Comparison of ENCODE assay signal across 13 cellular contexts in the genomic region with DNA sequence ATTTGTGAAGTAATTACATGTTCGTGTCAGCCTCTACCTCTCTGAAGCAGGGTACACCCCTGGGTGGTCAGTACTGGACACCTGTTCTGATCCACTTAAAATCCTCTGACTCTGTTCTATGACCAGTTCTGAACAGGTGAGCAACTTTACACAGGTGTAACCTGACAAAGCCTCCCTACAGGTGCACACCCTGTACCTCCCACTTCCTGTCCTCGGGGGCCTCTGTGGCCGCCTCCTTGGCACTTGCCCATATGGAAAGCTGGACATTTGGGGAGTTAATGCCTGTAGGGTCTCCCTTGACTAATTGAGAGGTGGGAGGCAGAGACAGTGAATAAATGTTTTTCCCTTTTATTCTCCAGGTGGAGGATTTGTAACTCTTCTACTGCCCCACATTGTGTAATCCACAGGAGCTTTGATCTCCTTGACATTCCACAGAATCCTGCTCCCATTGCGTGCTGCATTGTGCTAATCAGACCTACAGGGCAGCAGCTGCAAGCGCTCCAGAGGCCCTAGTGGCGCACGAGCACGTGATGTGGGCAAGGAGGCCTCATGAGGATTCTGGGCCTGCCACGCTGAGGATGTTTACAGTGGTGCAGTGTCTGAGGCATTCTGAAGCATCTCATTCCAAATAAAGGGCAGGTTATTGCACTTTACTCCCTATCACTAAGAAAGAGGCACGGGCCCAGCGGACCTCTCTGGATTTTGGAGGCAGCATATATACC. TPM values are rescaled to one million over a fixed set of nuclear protein-coding genes. Genes with fewer than 3 reads are reported as not detected.
DNase-seq lines count a peak whose midpoint lies in the region; ATAC-seq and TF ChIP-seq lines count a peak whose summit lies in the region.
"Had no signal": no experiment of that assay in that cellular context is flagged by ENCODE, and none has a peak within 500 bp of the region (broad histone marks: within the 10 kb centered on the region; RNA-seq: fewer than 3 reads in every experiment).

No MANE protein-coding gene starts in this region.

- CTCF ChIA-PET in activated CD8-positive, alpha-beta memory T cell treated with anti-CD3 and anti-CD28 coated beads, Interleukin-2, amount 10 ng/mL, durations not matched to agents 7 days and 5 days (lab: Charles Lee): interaction anchor here (0.9 to 1.4 kb wide), 2 partner anchors 11 to 12 kb away, joined by 3 read pairs; no protein-coding TSS in a partner anchor

- H3K4me3 ChIP-seq in H7 (ENCODE audit: insufficient read depth, low read depth, low read length): no peak overlapping the region
- no peak overlapping the region for H3K4me3 ChIP-seq in ovary

- H3K36me3 Mint-ChIP-seq in activated CD8-positive, alpha-beta memory T cell treated with anti-CD3 and anti-CD28 coated beads, Interleukin-2, amount 10 ng/mL, durations not matched to agents 7 days and 5 days: no peaks in the 10 kb centered on the region

- peak; percentile 59 for DNase-seq in H7
- DNase-seq in NCI-H345 treated with DMSO at 0.1 percent for 48 hours (lab: John Stamatoyannopoulos, UW; ENCODE audit: unreplicated experiment): peak; percentile 82
- peak; percentile 18 for DNase-seq in fibroblast of peridontal ligament (ENCODE audit: extremely low read depth)
- peak in 3 of 5 donors; percentile 43 to 66 (median 53) for DNase-seq in ovary
- DNase-seq in T-helper 9 cell: no peak
- no peak for DNase-seq in activated CD8-positive, alpha-beta memory T cell treated with anti-CD3 and anti-CD28 coated beads, Interleukin-2, amount 10 ng/mL, durations not matched to agents 7 days and 5 days
- DNase-seq: activated CD4-positive, alpha-beta T cell treated with anti-CD3 and anti-CD28 coated beads, Interleukin-2, amount 50 U/mL, for 48 hours; PC-3; stimulated activated naive CD4-positive, alpha-beta T cell treated with Interleukin-2 at 50 U/mL for 16 hours had no signal

- no peaks in the 10 kb centered on the region for H3K4me1 Mint-ChIP-seq in activated CD8-positive, alpha-beta memory T cell treated with anti-CD3 and anti-CD28 coated beads, Interleukin-2, amount 10 ng/mL, durations not matched to agents 7 days and 5 days

- H3K4me3 Mint-ChIP-seq in activated CD8-positive, alpha-beta memory T cell treated with anti-CD3 and anti-CD28 coated beads, Interleukin-2, amount 10 ng/mL, durations not matched to agents 7 days and 5 days: no peak overlapping the region

- H3K27me3 Mint-ChIP-seq in activated CD8-positive, alpha-beta memory T cell treated with anti-CD3 and anti-CD28 coated beads, Interleukin-2, amount 10 ng/mL, durations not matched to agents 7 days and 5 days: peaks cover 35% of the 10 kb centered on the region

- H3K36me3 ChIP-seq in H7 (replicated peaks; ENCODE audit: control insufficient read depth, insufficient read depth, low read length) (peaks cover 8% of the 10 kb centered on the region), ovary (no peaks in the 10 kb centered on the region)

- TF ChIP-seq EP300 in ovary (IDR thresholded peaks at IDR 0.05): no peak

- no peak overlapping the region for H3K27ac Mint-ChIP-seq in activated CD8-positive, alpha-beta memory T cell treated with anti-CD3 and anti-CD28 coated beads, Interleukin-2, amount 10 ng/mL, durations not matched to agents 7 days and 5 days

- WGBS in ovary, 3 donors: 55 to 73% (median 62%) methylated on average over 11 of the region's 11 CpGs

- no peaks in the 10 kb centered on the region for H3K27me3 ChIP-seq in H7 (ENCODE audit: control insufficient read depth, insufficient read depth, low read length)
- H3K27me3 ChIP-seq in ovary: no peaks in the 10 kb centered on the region

- no peak for TF ChIP-seq POLR2A in ovary (IDR thresholded peaks at IDR 0.05)

- H3K9me3 Mint-ChIP-seq in activated CD8-positive, alpha-beta memory T cell treated with anti-CD3 and anti-CD28 coated beads, Interleukin-2, amount 10 ng/mL, durations not matched to agents 7 days and 5 days (ENCODE audit: low read depth): no peaks in the 10 kb centered on the region

- H3K9me3 ChIP-seq in ovary: no peaks in the 10 kb centered on the region

- intact Hi-C loops in ovary (cut with DNase I): no loop called here

- H3K27ac ChIP-seq in ovary: no peak overlapping the region

- peaks cover 1% of the 10 kb centered on the region for H3K4me1 ChIP-seq in ovary (ENCODE audit: insufficient read depth)

- no peak for TF ChIP-seq CTCF in ovary (IDR thresholded peaks at IDR 0.05)

- no peak for ATAC-seq in HG02840 (IDR thresholded peaks at IDR 0.05; ENCODE audit: low FRiP score, unreplicated experiment)
- no peak for ATAC-seq in activated CD8-positive, alpha-beta memory T cell treated with anti-CD3 and anti-CD28 coated beads, Interleukin-2, amount 10 ng/mL, durations not matched to agents 7 days and 5 days
- no peak for ATAC-seq in HG02852 (IDR thresholded peaks at IDR 0.05; ENCODE audit: unreplicated experiment)
- ATAC-seq: left lobe of liver, PC-3 had no signal

RNA-seq across cellular contexts. Expression of a gene that starts 45.8 kb away (rescaled TPM):
- total RNA-seq in H7 (2014; rRNA removed; shearing (Covaris generic)): not detected in 2 replicates
- total RNA-seq in ovary: 1 to 10 TPM in 3 of 7 donors, under 1 TPM in 4; 0.45 to 1.7 (median 0.69) TPM
- 1 to 10 TPM in 1 of 2 donors, under 1 TPM in 1; 0.67 to 1.5 TPM for polyA plus RNA-seq in ovary
- total RNA-seq in activated CD8-positive, alpha-beta memory T cell treated with anti-CD3 and anti-CD28 coated beads, Interleukin-2, amount 10 ng/mL, durations not matched to agents 7 days and 5 days: 10 to 100 TPM; 74.6 to 81.3 TPM
- total RNA-seq: endothelial cell of umbilical vein, PC-3 had no signal
- polyA plus RNA-seq: endothelial cell of umbilical vein had no signal

RNA-seq across cellular contexts. Expression of a gene that starts 48.6 kb away (rescaled TPM):
- 30.2 and 37.9 TPM in 2 replicates for total RNA-seq in H7 (2014; rRNA removed; shearing (Covaris generic))
- total RNA-seq in ovary: 10 to 100 TPM; 19.0 to 89.9 (median 26.8) TPM
- 10 to 100 TPM; 16.2 to 22.5 TPM for polyA plus RNA-seq in ovary
- total RNA-seq in activated CD8-positive, alpha-beta memory T cell treated with anti-CD3 and anti-CD28 coated beads, Interleukin-2, amount 10 ng/mL, durations not matched to agents 7 days and 5 days: 1 to 10 TPM in 1 of 2 experiments, under 1 TPM in 1; 0.75 to 1.1 TPM

Comparison
In these comparisons a context has a peak if more than half of its experiments do, and no peak if none do; other contexts are left out.
1. DNase-seq: peak in H7 (single experiment), NCI-H345 treated with DMSO at 0.1 percent for 48 hours (single experiment), fibroblast of peridontal ligament (single experiment) and ovary (3 of 5); none in T-helper 9 cell (single experiment) and activated CD8-positive, alpha-beta memory T cell treated with anti-CD3 and anti-CD28 coated beads, Interleukin-2, amount 10 ng/mL, durations not matched to agents 7 days and 5 days (single experiment).
2. RNA of a gene that starts 45.8 kb away (total RNA-seq): 74.6 to 81.3 TPM in activated CD8-positive, alpha-beta memory T cell treated with anti-CD3 and anti-CD28 coated beads, Interleukin-2, amount 10 ng/mL, durations not matched to agents 7 days and 5 days; 0.45 to 1.7 TPM in ovary and not detected in H7; every median in the first group is over 10 times any median in the second.
3. RNA of a gene that starts 48.6 kb away (total RNA-seq): 30.2 to 37.9 TPM in H7 and 19.0 to 89.9 TPM in ovary; 0.75 to 1.1 TPM in activated CD8-positive, alpha-beta memory T cell treated with anti-CD3 and anti-CD28 coated beads, Interleukin-2, amount 10 ng/mL, durations not matched to agents 7 days and 5 days; every median in the first group is over 4 times any median in the second.